9 cellular contexts compared by ENCODE assay signal in the genomic region with DNA sequence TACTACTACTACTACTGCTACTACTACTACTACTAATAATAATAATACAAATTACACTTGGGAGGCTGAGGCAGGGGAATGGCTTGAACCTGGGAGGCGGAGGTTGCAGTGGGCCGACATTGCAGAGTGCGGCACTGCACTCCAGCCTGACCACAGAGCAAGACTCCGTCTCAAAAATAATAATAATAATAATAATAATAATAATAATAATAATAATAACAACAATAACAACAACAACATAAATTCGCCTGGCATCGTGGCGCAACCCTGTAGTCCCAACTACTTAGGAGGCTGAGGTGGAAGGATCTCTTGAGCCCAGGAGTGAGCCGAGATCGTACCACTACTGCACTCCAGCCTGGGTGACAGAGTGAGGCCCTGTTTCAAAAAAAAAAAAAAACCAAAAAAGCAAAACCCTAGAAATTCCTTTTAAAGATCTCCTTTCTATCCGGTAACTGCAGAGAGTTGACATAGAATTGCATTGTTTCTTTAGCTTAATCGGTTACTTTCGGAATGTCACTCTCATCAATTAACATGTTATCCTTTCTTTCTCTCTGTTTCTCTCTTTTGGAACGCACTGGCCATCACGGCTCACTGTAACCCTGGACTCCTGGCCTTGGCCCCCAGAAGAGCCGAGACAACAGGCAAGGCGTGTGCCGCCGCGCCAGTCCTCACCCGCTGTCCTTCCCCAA. TPM values are rescaled to one million over a fixed set of nuclear protein-coding genes. Genes with fewer than 3 reads are reported as not detected.
A peak's percentile ranks its signal among the peaks of the same experiment; 100 is the strongest.
DNase-seq lines count a peak whose midpoint lies in the region; ATAC-seq and TF ChIP-seq lines count a peak whose summit lies in the region.
"Had no signal": no experiment of that assay in that cellular context is flagged by ENCODE, and none has a peak within 500 bp of the region (broad histone marks: within the 10 kb centered on the region; RNA-seq: fewer than 3 reads in every experiment).

No MANE protein-coding gene starts in this region.

- H3K36me3 Mint-ChIP-seq in activated CD4-positive, alpha-beta T cell treated with anti-CD3 and anti-CD28 coated beads, Interleukin-2, amount 10 ng/mL, durations not matched to agents 24 days and 14 days (ENCODE audit: low read depth), result no peaks in the 10 kb centered on the region
- H3K36me3 Mint-ChIP-seq in activated naive CD8-positive, alpha-beta T cell treated with anti-CD3 and anti-CD28 coated beads, Interleukin-2, amount 50 U/mL, for 24 hours (ENCODE audit: low read depth), result peaks cover 3% of the 10 kb centered on the region

- no peak for ATAC-seq in activated naive CD8-positive, alpha-beta T cell treated with anti-CD3 and anti-CD28 coated beads, Interleukin-2, amount 50 U/mL, for 24 hours
- no peak for ATAC-seq in left lung
- ATAC-seq in GM18502 (IDR thresholded peaks at IDR 0.05; ENCODE audit: poor library complexity, unreplicated experiment), result no peak

- intact Hi-C loops in activated CD4-positive, alpha-beta T cell treated with anti-CD3 and anti-CD28 coated beads, Interleukin-2, amount 10 ng/mL, durations not matched to agents 24 days and 14 days (cut with micrococcal nuclease), result no loop called here
- intact Hi-C loops in left lung (cut with DNase I), result no loop called here

- H3K27me3 Mint-ChIP-seq in activated CD4-positive, alpha-beta T cell treated with anti-CD3 and anti-CD28 coated beads, Interleukin-2, amount 10 ng/mL, durations not matched to agents 24 days and 14 days, result no peaks in the 10 kb centered on the region
- H3K27me3 Mint-ChIP-seq in activated naive CD8-positive, alpha-beta T cell treated with anti-CD3 and anti-CD28 coated beads, Interleukin-2, amount 50 U/mL, for 24 hours, result no peaks in the 10 kb centered on the region

- no peak for DNase-seq in activated CD4-positive, alpha-beta T cell treated with anti-CD3 and anti-CD28 coated beads, Interleukin-2, amount 10 ng/mL, durations not matched to agents 24 days and 14 days
- no peak for DNase-seq in activated CD4-positive, alpha-beta T cell treated with anti-CD3 and anti-CD28 coated beads, Interleukin-2, amount 50 U/mL, for 48 hours
- DNase-seq in activated naive CD8-positive, alpha-beta T cell treated with anti-CD3 and anti-CD28 coated beads, Interleukin-2, amount 50 U/mL, for 24 hours, result no peak
- DNase-seq in left lung (no peak), ureter (ENCODE audit: low spot score) (no peak), islet precursor cell (no peak)
- DNase-seq: NCI-H1092 had no signal

- H3K4me1 Mint-ChIP-seq in activated CD4-positive, alpha-beta T cell treated with anti-CD3 and anti-CD28 coated beads, Interleukin-2, amount 10 ng/mL, durations not matched to agents 24 days and 14 days, result peaks cover 20% of the 10 kb centered on the region
- H3K4me1 Mint-ChIP-seq in activated naive CD8-positive, alpha-beta T cell treated with anti-CD3 and anti-CD28 coated beads, Interleukin-2, amount 50 U/mL, for 24 hours, result peaks cover 32% of the 10 kb centered on the region

- no peak for TF ChIP-seq CTCF in left lung (IDR thresholded peaks at IDR 0.05)

- H3K36me3 ChIP-seq in left lung, result peaks cover 0 to 7% of the 10 kb centered on the region in 2 donors

- H3K27ac Mint-ChIP-seq in activated CD4-positive, alpha-beta T cell treated with anti-CD3 and anti-CD28 coated beads, Interleukin-2, amount 10 ng/mL, durations not matched to agents 24 days and 14 days, result no peak overlapping the region
- no peak overlapping the region for H3K27ac Mint-ChIP-seq in activated naive CD8-positive, alpha-beta T cell treated with anti-CD3 and anti-CD28 coated beads, Interleukin-2, amount 50 U/mL, for 24 hours

- H3K4me3 ChIP-seq in left lung, result peak overlapping the region; percentile 72 to 77

- no peaks in the 10 kb centered on the region for H3K27me3 ChIP-seq in left lung

- no peaks in the 10 kb centered on the region for H3K9me3 ChIP-seq in left lung

- peak overlapping the region; percentile 86 for H3K4me3 Mint-ChIP-seq in activated CD4-positive, alpha-beta T cell treated with anti-CD3 and anti-CD28 coated beads, Interleukin-2, amount 10 ng/mL, durations not matched to agents 24 days and 14 days
- peak overlapping the region; percentile 70 for H3K4me3 Mint-ChIP-seq in activated naive CD8-positive, alpha-beta T cell treated with anti-CD3 and anti-CD28 coated beads, Interleukin-2, amount 50 U/mL, for 24 hours

- no peaks in the 10 kb centered on the region for H3K9me3 Mint-ChIP-seq in activated CD4-positive, alpha-beta T cell treated with anti-CD3 and anti-CD28 coated beads, Interleukin-2, amount 10 ng/mL, durations not matched to agents 24 days and 14 days
- H3K9me3 Mint-ChIP-seq in activated naive CD8-positive, alpha-beta T cell treated with anti-CD3 and anti-CD28 coated beads, Interleukin-2, amount 50 U/mL, for 24 hours, result no peaks in the 10 kb centered on the region

- H3K27ac ChIP-seq in left lung (peak overlapping the region; percentile 96 to 100), temporal lobe (ENCODE audit: low read depth, low read length) (peak overlapping the region; percentile 87)

- H3K4me1 ChIP-seq in left lung, result peaks cover 0 to 28% of the 10 kb centered on the region in 2 donors

RNA-seq across cellular contexts. Expression of a gene that starts 1.0 kb away (rescaled TPM):
- 12.8 and 15.9 TPM in 2 replicates for total RNA-seq in activated CD4-positive, alpha-beta T cell treated with anti-CD3 and anti-CD28 coated beads, Interleukin-2, amount 10 ng/mL, durations not matched to agents 24 days and 14 days
- total RNA-seq in left lung, result 10 to 100 TPM; 26.4 to 46.9 TPM
- total RNA-seq in temporal lobe, result 17.0 TPM
- total RNA-seq in ureter, result 28.4 TPM

RNA-seq across cellular contexts. Expression of a gene that starts 49.2 kb away (rescaled TPM):
- 59.9 and 64.2 TPM in 2 replicates for total RNA-seq in activated CD4-positive, alpha-beta T cell treated with anti-CD3 and anti-CD28 coated beads, Interleukin-2, amount 10 ng/mL, durations not matched to agents 24 days and 14 days
- total RNA-seq in left lung, result 10 to 100 TPM; 33.3 to 34.8 TPM
- total RNA-seq in temporal lobe, result 31.7 TPM
- 44.7 TPM for total RNA-seq in ureter
